Comparison of ENCODE assay signal across 1 cellular context in the genomic region with DNA sequence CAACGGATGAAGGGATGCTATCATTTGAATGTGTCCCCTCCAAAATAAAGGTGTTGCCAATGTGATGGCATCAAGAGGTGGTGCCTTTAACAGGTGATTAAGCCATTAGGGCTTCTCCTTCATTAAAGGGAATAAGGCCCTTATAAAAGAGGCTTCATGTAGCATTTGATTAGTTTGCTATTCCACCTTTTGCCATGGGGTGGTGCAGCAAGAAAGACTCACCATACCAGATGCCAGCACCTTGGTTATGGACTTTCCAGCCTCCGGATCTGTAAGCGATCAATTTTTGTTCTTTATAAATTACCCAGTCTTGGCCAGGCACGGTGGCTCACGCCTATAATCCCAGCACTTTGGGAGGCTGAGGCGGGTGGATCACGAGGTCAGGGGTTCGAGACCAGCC.
TF ChIP-seq lines count a peak whose summit lies in the region.

No MANE protein-coding gene starts in this region.

TF ChIP-seq in Ishikawa, 13 proteins besides CTCF, POLR2A, EP300 and RAD21 (continued from another document):
- TF ChIP-seq, protein P1, sequence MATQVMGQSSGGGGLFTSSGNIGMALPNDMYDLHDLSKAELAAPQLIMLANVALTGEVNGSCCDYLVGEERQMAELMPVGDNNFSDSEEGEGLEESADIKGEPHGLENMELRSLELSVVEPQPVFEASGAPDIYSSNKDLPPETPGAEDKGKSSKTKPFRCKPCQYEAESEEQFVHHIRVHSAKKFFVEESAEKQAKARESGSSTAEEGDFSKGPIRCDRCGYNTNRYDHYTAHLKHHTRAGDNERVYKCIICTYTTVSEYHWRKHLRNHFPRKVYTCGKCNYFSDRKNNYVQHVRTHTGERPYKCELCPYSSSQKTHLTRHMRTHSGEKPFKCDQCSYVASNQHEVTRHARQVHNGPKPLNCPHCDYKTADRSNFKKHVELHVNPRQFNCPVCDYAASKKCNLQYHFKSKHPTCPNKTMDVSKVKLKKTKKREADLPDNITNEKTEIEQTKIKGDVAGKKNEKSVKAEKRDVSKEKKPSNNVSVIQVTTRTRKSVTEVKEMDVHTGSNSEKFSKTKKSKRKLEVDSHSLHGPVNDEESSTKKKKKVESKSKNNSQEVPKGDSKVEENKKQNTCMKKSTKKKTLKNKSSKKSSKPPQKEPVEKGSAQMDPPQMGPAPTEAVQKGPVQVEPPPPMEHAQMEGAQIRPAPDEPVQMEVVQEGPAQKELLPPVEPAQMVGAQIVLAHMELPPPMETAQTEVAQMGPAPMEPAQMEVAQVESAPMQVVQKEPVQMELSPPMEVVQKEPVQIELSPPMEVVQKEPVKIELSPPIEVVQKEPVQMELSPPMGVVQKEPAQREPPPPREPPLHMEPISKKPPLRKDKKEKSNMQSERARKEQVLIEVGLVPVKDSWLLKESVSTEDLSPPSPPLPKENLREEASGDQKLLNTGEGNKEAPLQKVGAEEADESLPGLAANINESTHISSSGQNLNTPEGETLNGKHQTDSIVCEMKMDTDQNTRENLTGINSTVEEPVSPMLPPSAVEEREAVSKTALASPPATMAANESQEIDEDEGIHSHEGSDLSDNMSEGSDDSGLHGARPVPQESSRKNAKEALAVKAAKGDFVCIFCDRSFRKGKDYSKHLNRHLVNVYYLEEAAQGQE (IDR thresholded peaks at IDR 0.05; ENCODE audit: low read depth): no peak
- TF ChIP-seq, protein P2, sequence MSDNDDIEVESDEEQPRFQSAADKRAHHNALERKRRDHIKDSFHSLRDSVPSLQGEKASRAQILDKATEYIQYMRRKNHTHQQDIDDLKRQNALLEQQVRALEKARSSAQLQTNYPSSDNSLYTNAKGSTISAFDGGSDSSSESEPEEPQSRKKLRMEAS (IDR thresholded peaks at IDR 0.05): no peak
- TF ChIP-seq USF1 (IDR thresholded peaks at IDR 0.05): no peak
- TF ChIP-seq TAF1 (IDR thresholded peaks at IDR 0.05; ENCODE audit: low read depth): no peak
- TF ChIP-seq CREB1 (IDR thresholded peaks at IDR 0.05; ENCODE audit: low read depth): no peak
- no peak for TF ChIP-seq YY1 (IDR thresholded peaks at IDR 0.05; ENCODE audit: low read depth)
- no peak for TF ChIP-seq CEBPB (IDR thresholded peaks at IDR 0.05)
